1 cellular context compared by ENCODE assay signal in the genomic region with DNA sequence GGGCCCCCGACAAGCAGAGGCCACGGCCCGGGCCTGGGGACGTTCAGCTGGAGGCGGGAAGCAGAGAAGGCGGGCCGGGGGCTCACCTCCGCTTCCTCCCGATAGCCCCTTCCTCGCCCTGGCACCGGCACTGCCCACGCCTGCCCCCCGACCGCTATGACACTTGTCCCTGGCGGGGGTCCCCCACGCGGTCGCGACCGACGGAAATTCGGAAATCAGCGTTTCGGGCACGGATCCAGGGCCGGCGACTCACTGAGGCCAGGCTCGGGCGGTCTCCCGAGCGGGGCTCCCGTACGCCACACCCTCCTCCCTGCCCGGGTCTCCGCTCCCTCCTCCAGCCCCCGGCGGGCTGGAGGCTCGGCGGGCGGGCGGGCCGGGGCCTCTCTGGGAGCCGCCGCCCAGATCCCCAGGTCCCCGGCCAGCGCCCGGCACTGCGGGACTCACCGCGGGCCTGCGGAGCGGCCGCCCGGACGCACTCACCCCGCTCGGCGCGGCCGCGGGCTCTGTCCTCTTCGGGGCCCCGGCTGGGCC.
TF ChIP-seq lines count a peak whose summit lies in the region.

No MANE protein-coding gene starts in this region.

TF ChIP-seq in HepG2, 621 proteins besides CTCF, POLR2A, EP300 and RAD21 (continued from another document):
- TF ChIP-seq, protein P1, sequence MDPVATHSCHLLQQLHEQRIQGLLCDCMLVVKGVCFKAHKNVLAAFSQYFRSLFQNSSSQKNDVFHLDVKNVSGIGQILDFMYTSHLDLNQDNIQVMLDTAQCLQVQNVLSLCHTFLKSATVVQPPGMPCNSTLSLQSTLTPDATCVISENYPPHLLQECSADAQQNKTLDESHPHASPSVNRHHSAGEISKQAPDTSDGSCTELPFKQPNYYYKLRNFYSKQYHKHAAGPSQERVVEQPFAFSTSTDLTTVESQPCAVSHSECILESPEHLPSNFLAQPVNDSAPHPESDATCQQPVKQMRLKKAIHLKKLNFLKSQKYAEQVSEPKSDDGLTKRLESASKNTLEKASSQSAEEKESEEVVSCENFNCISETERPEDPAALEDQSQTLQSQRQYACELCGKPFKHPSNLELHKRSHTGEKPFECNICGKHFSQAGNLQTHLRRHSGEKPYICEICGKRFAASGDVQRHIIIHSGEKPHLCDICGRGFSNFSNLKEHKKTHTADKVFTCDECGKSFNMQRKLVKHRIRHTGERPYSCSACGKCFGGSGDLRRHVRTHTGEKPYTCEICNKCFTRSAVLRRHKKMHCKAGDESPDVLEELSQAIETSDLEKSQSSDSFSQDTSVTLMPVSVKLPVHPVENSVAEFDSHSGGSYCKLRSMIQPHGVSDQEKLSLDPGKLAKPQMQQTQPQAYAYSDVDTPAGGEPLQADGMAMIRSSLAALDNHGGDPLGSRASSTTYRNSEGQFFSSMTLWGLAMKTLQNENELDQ (CRISPR knock-in tag; IDR thresholded peaks at IDR 0.05; ENCODE audit: borderline replicate concordance): no peak
- TF ChIP-seq, protein P2, sequence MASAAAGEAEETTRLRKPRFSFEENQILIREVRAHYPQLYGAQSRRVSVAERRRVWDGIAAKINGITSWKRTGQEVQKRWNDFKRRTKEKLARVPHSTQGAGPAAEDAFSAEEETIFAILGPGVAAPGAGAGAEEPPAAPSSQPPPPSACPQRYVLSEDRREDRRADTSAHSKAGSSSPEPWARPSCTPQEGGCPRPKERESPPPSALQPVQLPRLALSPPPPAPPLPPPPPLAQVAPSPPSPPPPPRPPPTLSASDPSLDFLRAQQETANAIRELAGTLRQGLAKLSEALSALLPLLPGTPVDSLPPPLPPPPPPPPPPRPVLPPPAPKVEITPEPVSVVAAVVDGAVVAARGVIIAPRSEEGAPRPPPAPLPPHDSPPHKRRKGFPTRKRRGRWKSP (CRISPR knock-in tag; IDR thresholded peaks at IDR 0.05): no peak
- TF ChIP-seq ZFAT (CRISPR knock-in tag; conservative IDR thresholded peaks at IDR 0.05) (no peak), ZFP41 (CRISPR knock-in tag; IDR thresholded peaks at IDR 0.05; ENCODE audit: borderline replicate concordance) (no peak)
TF ChIP-seq in HepG2: peak in this region for 27.
